ENCODE assay signal across 30 cellular contexts in the genomic region with DNA sequence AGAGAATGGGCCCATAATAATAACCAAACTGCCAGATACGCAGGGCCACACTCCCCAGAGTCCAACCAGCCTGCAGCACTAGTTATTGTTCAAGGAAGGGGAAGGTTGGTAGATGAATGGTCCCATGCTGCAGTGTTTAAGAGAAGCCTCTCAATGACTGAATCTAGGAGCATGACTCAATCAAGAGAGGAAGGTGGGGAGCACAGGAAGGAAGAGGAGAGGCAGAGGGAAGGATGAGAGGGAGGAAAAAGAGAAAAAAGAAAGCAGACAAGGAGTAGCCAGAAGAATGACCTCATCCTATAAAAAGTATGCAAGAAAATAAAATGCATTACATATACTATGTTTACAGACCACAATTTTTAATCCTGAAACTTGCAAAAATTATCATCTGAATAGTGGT.
DNase-seq lines count a peak whose midpoint lies in the region; ATAC-seq, FAIRE-seq and TF ChIP-seq lines count a peak whose summit lies in the region.
"Had no signal": no experiment of that assay in that cellular context is flagged by ENCODE, and none has a peak within 500 bp of the region (broad histone marks: within the 10 kb centered on the region; RNA-seq: fewer than 3 reads in every experiment).

No MANE protein-coding gene starts in this region.

- H3K4me3 ChIP-seq in BLaER1 treated with 17β-estradiol and CSF1 and Interleukin-3, amounts not matched to agents 10 nM and 100 nM = no peak overlapping the region
- H3K4me3 ChIP-seq in IMR-90 (ENCODE audit: insufficient read depth, low read depth, low read length) (no peak overlapping the region), bronchial epithelial cell (ENCODE audit: low read depth, low read length) (no peak overlapping the region)
- H3K4me3 ChIP-seq: colonic mucosa, mucosa of descending colon, upper lobe of right lung had no signal

- no peak for TF ChIP-seq CTCF in IMR-90 (conservative IDR thresholded peaks at IDR 0.05; ENCODE audit: low read depth, low read length)
- no peak for TF ChIP-seq CTCF in bronchial epithelial cell (IDR thresholded peaks at IDR 0.05; ENCODE audit: insufficient read depth, low read length, severe bottlenecking)
- TF ChIP-seq CTCF in mesothelial cell of epicardium (IDR thresholded peaks at IDR 0.05; ENCODE audit: unreplicated experiment) = no peak

- H3K27me3 Mint-ChIP-seq in mesothelial cell of epicardium (ENCODE audit: low read depth) (no peaks in the 10 kb centered on the region), immature natural killer cell (ENCODE audit: low read depth in 3 of 3) (peaks cover 0 to 3% (median 0%) of the 10 kb centered on the region in 3 donors)

- peak overlapping the region; percentile 50; the same call in 1 of the 2 replicates for H2BK20ac ChIP-seq in IMR-90 (ENCODE audit: low read depth, low read length)

- TF ChIP-seq POLR2A in IMR-90 (IDR thresholded peaks at IDR 0.05; ENCODE audit: low read depth, low read length) (no peak), erythroblast (IDR thresholded peaks at IDR 0.05; ENCODE audit: low read length) (no peak)

- peak overlapping the region; percentile 64 for H3K4ac ChIP-seq in IMR-90 (ENCODE audit: low read depth, low read length)

- peak overlapping the region; percentile 62; the same call in 1 of the 2 replicates for H3K23ac ChIP-seq in IMR-90 (ENCODE audit: low read depth, low read length)

- H3K4me1 Mint-ChIP-seq in mesothelial cell of epicardium = peaks cover 42% of the 10 kb centered on the region
- H3K4me1 Mint-ChIP-seq in immature natural killer cell = peaks cover 0 to 5% of the 10 kb centered on the region in 2 donors

- peak overlapping the region; percentile 67; the same call in 1 of the 2 replicates for H2BK120ac ChIP-seq in IMR-90 (ENCODE audit: low read depth, low read length)

- H3K27me3 ChIP-seq in BLaER1 treated with 17β-estradiol and CSF1 and Interleukin-3, amounts not matched to agents 10 nM and 100 nM = no peaks in the 10 kb centered on the region
- H3K27me3 ChIP-seq in IMR-90 (ENCODE audit: control insufficient read depth, insufficient read depth, low read length) (no peaks in the 10 kb centered on the region), bronchial epithelial cell (ENCODE audit: control insufficient read depth, insufficient read depth, low read length) (no peaks in the 10 kb centered on the region)
- H3K27me3 ChIP-seq: brain microvascular endothelial cell, colonic mucosa, upper lobe of right lung had no signal

- H3K4me2 ChIP-seq in BLaER1 treated with 17β-estradiol and CSF1 and Interleukin-3, amounts not matched to agents 10 nM and 100 nM = peak overlapping the region; percentile 42 to 99 (median 66)
- H3K4me2 ChIP-seq in IMR-90 (ENCODE audit: low read depth, low read length) = no peak overlapping the region

- H3K14ac ChIP-seq in IMR-90 (replicated peaks; ENCODE audit: low read depth, low read length) = peak overlapping the region; percentile 33; the same call in 1 of the 2 replicates

- no peak overlapping the region for H3K27ac ChIP-seq in BLaER1 treated with 17β-estradiol and CSF1 and Interleukin-3, amounts not matched to agents 10 nM and 100 nM
- no peak overlapping the region for H3K27ac ChIP-seq in IMR-90 (ENCODE audit: insufficient read depth, low read length)
- H3K27ac ChIP-seq: brain microvascular endothelial cell, colonic mucosa, upper lobe of right lung, VCaP had no signal

- CTCF ChIA-PET in IMR-90 (lab: Yijun Ruan, JAX) = no interaction called here

- H3K27ac Mint-ChIP-seq in mesothelial cell of epicardium (peak overlapping the region; percentile 53), immature natural killer cell (no peak overlapping the region)
- H3K27ac Mint-ChIP-seq: activated T-helper 2 cell treated with anti-CD3 and anti-CD28 coated beads, Interferon-gamma antibody, Interleukin-2, Interleukin-4, amounts not matched to agents 10 μg/mL and 5 μg/mL and 100 μg/mL, durations not matched to agents 14 hours and 24 hours and 36 hours; endodermal cell had no signal

- peak overlapping the region; percentile 1; the same call in 1 of the 3 replicates for H2BK15ac ChIP-seq in IMR-90 (ENCODE audit: low read depth, low read length)

- no peak for ATAC-seq in IMR-90 (ENCODE audit: low read depth)
- ATAC-seq in HG02870 (IDR thresholded peaks at IDR 0.05; ENCODE audit: unreplicated experiment) = no peak
- no peak for ATAC-seq in HG02571 (IDR thresholded peaks at IDR 0.05; ENCODE audit: unreplicated experiment)
- ATAC-seq: left lobe of liver, mucosa of descending colon, upper lobe of right lung had no signal

- H2AK5ac ChIP-seq in IMR-90 (ENCODE audit: low read depth, low read length) = peak overlapping the region; percentile 69

- 0 out of 22 replicates have a peak overlapping the region, but pooled peaks of 1 of the 11 experiments have one; percentile 19 for H3K9ac ChIP-seq in BLaER1 treated with 17β-estradiol and CSF1 and Interleukin-3, amounts not matched to agents 10 nM and 100 nM
- H3K9ac ChIP-seq in IMR-90 (ENCODE audit: low read depth, low read length) = no peak overlapping the region

- H3K9me3 Mint-ChIP-seq in mesothelial cell of epicardium = no peaks in the 10 kb centered on the region
- H3K9me3 Mint-ChIP-seq in immature natural killer cell = no peaks in the 10 kb centered on the region
- H3K9me3 Mint-ChIP-seq: activated T-helper 2 cell treated with anti-CD3 and anti-CD28 coated beads, Interferon-gamma antibody, Interleukin-2, Interleukin-4, amounts not matched to agents 10 μg/mL and 5 μg/mL and 100 μg/mL, durations not matched to agents 14 hours and 24 hours and 36 hours; endodermal cell; neural crest cell had no signal

- no peak overlapping the region for H3K56ac ChIP-seq in IMR-90 (ENCODE audit: extremely low read depth, insufficient read depth, low read length)

- no peak overlapping the region for H3K4me3 Mint-ChIP-seq in mesothelial cell of epicardium
- H3K4me3 Mint-ChIP-seq in immature natural killer cell = no peak overlapping the region
- H3K4me3 Mint-ChIP-seq: endodermal cell, neural crest cell had no signal

- no TSS peak for BruUV-seq in IMR-90 (replicated peaks; lab: Mats Ljungman, UMichigan)

- H2AK9ac ChIP-seq in IMR-90 (replicated peaks; ENCODE audit: low read depth, low read length, poor library complexity) = no peak overlapping the region

- peaks cover 4% of the 10 kb centered on the region; the same call in 1 of the 2 replicates for H3K9me1 ChIP-seq in IMR-90 (ENCODE audit: insufficient read depth, low read length)

- TF ChIP-seq RAD21 in IMR-90 (IDR thresholded peaks at IDR 0.05; ENCODE audit: low read length) = no peak

- H3K4me1 ChIP-seq in BLaER1 treated with 17β-estradiol and CSF1 and Interleukin-3, amounts not matched to agents 10 nM and 100 nM = peaks cover 45 to 58% (median 53%) of the 10 kb centered on the region in 10 experiments
- H3K4me1 ChIP-seq in IMR-90 (ENCODE audit: control insufficient read depth, insufficient read depth, low read length) = peaks cover 5% of the 10 kb centered on the region
- H3K4me1 ChIP-seq: colonic mucosa had no signal

- POLR2A ChIA-PET in IMR-90 (lab: Charles Lee; ENCODE audit: unreplicated experiment) = no interaction called here

- dilution Hi-C loops in IMR-90 (cut with HindIII; ENCODE audit: low sequenced_read_pairs, unreplicated experiment) = no loop called here

- H4K8ac ChIP-seq in IMR-90 (ENCODE audit: low read depth in 2 of 2, low read length in 2 of 2) = peak overlapping the region in 1 of 2 experiments; percentile 41; a peak in 1 of 4 replicates

- peak overlapping the region; percentile 67 for H2BK5ac ChIP-seq in IMR-90 (ENCODE audit: low read depth, low read length, poor library complexity, severe bottlenecking)

- in situ Hi-C loops in IMR-90 (cut with MboI; ENCODE audit: low sequenced_read_pairs) = loop anchor here (10.0 to 25.0 kb wide), 3 partner anchors 176 to 1161 kb away; no protein-coding TSS in a partner anchor

- no peak for FAIRE-seq in bronchial epithelial cell (lab: Jason Lieb, UNC)
- FAIRE-seq: G401.6, HTR-8/SVneo had no signal

- H4K91ac ChIP-seq in IMR-90 (ENCODE audit: insufficient read depth, low read depth, low read length) = no peak overlapping the region; the same call in 1 of the 2 replicates

- no peaks in the 10 kb centered on the region for H3K36me3 Mint-ChIP-seq in mesothelial cell of epicardium
- no peaks in the 10 kb centered on the region for H3K36me3 Mint-ChIP-seq in immature natural killer cell

- no CpG with 5 or more reads among the region's 1 CpG for WGBS in IMR-90 (ENCODE audit: extremely low coverage in 2 of 2, insufficient read length in 1 of 2), 2 experiments

- DNase-seq in IMR-90 (peak; percentile 59), bronchial epithelial cell (ENCODE audit: low read depth) (peak; percentile 25), mesothelial cell of epicardium (ENCODE audit: low spot score in 2 of 2, unreplicated experiment in 2 of 2) (no peak), immature natural killer cell (no peak), erythroblast (lab: John Stamatoyannopoulos, UW) (no peak)
- DNase-seq: activated CD8-positive, alpha-beta memory T cell treated with anti-CD3 and anti-CD28 coated beads, Interleukin-2, amount 50 U/mL, for 4 hours; brain microvascular endothelial cell; colonic mucosa; endodermal cell; glutamatergic neuron; HCEC 1CT; Kasumi-1; mucosa of descending colon; NCI-H1092; NCI-H187 treated with DMSO at 0.1 percent for 48 hours; NCI-H82; posterior cingulate gyrus; SHP77 treated with DMSO at 0.1 percent for 48 hours; stimulated activated CD8-positive, alpha-beta memory T cell treated with anti-CD3 and anti-CD28 coated beads, Interleukin-4, amount 100 ng/mL, for 48 hours; T-helper 1 cell; upper lobe of right lung had no signal

- peaks cover 0 to 53% (median 29%) of the 10 kb centered on the region in 11 experiments; a peak in 15 of 22 replicates for H3K36me3 ChIP-seq in BLaER1 treated with 17β-estradiol and CSF1 and Interleukin-3, amounts not matched to agents 10 nM and 100 nM
- H3K36me3 ChIP-seq in IMR-90 (ENCODE audit: control insufficient read depth, insufficient read depth, low read length) (no peaks in the 10 kb centered on the region; the same call in 1 of the 2 replicates), bronchial epithelial cell (ENCODE audit: control insufficient read depth, insufficient read depth, low read length) (no peaks in the 10 kb centered on the region)
- H3K36me3 ChIP-seq: brain microvascular endothelial cell, colonic mucosa, upper lobe of right lung had no signal

- peaks cover 0 to 83% (median 65%) of the 10 kb centered on the region in 11 experiments; a peak in 14 of 22 replicates for H4K20me1 ChIP-seq in BLaER1 treated with 17β-estradiol and CSF1 and Interleukin-3, amounts not matched to agents 10 nM and 100 nM
- no peaks in the 10 kb centered on the region; the same call in 1 of the 2 replicates for H4K20me1 ChIP-seq in IMR-90 (ENCODE audit: insufficient read depth, low read length)

- H3K18ac ChIP-seq in IMR-90 (ENCODE audit: low read depth, low read length) = peak overlapping the region; percentile 1; the same call in 1 of the 2 replicates

- intact Hi-C loops in IMR-90 (cut with micrococcal nuclease) = loop anchor here (10.0 kb wide), 1 partner anchor 901 kb away; no protein-coding TSS in a partner anchor

- H4K5ac ChIP-seq in IMR-90 (ENCODE audit: low read depth, low read length) = no peak overlapping the region

- H3K79me1 ChIP-seq in IMR-90 (ENCODE audit: low read depth in 1 of 2, low read length in 2 of 2) = peaks cover 27 to 70% of the 10 kb centered on the region in 2 experiments

- no peaks in the 10 kb centered on the region for H3K9me3 ChIP-seq in BLaER1 treated with 17β-estradiol and CSF1 and Interleukin-3, amounts not matched to agents 10 nM and 100 nM (replicated peaks in 1 of 11)
- no peaks in the 10 kb centered on the region for H3K9me3 ChIP-seq in IMR-90 (ENCODE audit: control insufficient read depth, insufficient read depth, low read length)
- H3K9me3 ChIP-seq: colonic mucosa, mucosa of descending colon, upper lobe of right lung had no signal

- no peak overlapping the region for H2AFZ ChIP-seq in IMR-90 (replicated peaks; ENCODE audit: low read length, poor library complexity)

Comparison
In these comparisons a context has a peak if more than half of its experiments do, and no peak if none do; other contexts are left out.
1. DNase-seq: peak in IMR-90 (single experiment) and bronchial epithelial cell (single experiment); none in mesothelial cell of epicardium (0 of 2), immature natural killer cell (0 of 3) and erythroblast (0 of 2).